1 cellular context compared by ENCODE assay signal in the genomic region with DNA sequence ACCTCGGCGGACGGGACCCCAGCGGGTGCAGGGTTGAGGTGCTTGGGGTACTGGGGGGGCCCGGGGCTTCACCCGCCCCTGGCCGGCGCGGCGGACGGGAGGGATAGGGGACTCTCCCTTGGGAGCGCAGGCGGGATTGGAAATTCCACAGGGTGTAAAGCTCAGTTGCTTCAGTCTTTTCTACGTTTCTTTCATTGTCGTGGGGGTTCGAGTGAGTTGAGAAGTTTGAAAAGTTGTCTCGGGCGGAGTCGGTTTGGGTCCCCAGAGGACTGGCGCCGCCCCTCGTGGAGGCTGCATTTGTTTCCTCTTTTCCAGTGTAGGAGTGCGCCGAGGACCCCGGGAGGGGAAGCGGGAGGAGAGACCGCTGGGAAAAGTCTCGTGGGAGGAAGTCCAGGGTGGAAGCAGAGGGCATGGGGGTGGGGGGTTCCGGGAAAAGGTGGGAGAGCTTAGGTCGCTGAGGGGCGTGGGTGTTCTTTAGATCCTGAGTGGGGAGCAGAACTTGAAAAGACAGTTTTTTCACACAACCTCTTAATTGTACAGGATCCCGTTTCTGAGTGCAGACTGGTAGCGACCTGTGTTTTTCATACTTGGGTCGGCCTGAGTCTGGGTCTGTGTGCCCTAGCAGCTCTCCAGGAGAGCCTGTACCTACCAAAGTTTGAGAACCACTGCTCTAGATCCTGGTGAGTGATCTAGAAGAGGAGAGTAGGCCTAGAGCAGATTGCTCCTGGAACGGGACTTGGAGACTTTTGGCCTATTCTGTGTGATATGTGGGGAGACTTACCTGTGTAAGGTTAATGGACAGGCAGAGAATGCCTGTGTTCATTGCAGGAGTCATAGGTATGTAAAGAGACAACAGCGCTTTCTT.
TF ChIP-seq lines count a peak whose summit lies in the region.

No MANE protein-coding gene starts in this region.

TF ChIP-seq in H1, 55 proteins besides CTCF, POLR2A, EP300 and RAD21 (continued from another document):
- TF ChIP-seq, protein P1, sequence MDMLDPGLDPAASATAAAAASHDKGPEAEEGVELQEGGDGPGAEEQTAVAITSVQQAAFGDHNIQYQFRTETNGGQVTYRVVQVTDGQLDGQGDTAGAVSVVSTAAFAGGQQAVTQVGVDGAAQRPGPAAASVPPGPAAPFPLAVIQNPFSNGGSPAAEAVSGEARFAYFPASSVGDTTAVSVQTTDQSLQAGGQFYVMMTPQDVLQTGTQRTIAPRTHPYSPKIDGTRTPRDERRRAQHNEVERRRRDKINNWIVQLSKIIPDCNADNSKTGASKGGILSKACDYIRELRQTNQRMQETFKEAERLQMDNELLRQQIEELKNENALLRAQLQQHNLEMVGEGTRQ (IDR thresholded peaks at IDR 0.05; ENCODE audit: low read length): no peak
- TF ChIP-seq PHF8 (conservative IDR thresholded peaks at IDR 0.05; ENCODE audit: low read depth, low read length) (0 out of 2 replicates have a peak, but pooled peaks have one; percentile 43), CBX5 (IDR thresholded peaks at IDR 0.05; ENCODE audit: low read depth, low read length) (no peak), TAF7 (optimal IDR thresholded peaks at IDR 0.05; ENCODE audit: borderline replicate concordance, low read depth, low read length) (peak; percentile 27), CHD1 (IDR thresholded peaks at IDR 0.05; ENCODE audit: low read depth, low read length) (no peak), SRF (IDR thresholded peaks at IDR 0.05; ENCODE audit: low read depth, low read length) (no peak), RNF2 (IDR thresholded peaks at IDR 0.05; ENCODE audit: borderline replicate concordance, low read depth, low read length, missing control alignments, poor library complexity, severe bottlenecking) (peak; percentile 55), SUZ12 (IDR thresholded peaks at IDR 0.05; ENCODE audit: low read length) (peak; percentile 29; the same call in 1 of the 2 replicates)
